Comparison of ENCODE assay signal across 18 cellular contexts in the genomic region with DNA sequence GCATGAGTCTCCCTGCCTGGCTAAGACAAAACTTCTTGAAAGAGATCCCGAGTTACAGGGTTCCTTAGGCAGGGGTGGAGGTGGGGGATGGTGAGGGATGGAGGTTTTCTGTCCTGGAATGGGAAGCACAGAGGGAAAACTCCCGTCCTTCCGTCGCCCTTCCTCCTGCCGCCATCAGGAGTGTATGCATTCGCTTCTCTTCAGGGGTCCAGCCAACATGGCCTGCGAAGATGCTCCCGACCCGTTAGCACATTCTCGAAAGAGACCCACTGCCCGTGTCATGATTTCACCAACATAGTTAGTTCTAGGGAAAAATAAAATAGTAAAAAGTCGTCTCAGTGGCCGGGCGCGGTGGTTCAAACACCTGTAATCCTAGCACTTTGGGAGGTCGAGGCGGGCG. TPM values are rescaled to one million over a fixed set of nuclear protein-coding genes. Genes with fewer than 3 reads are reported as not detected.
DNase-seq lines count a peak whose midpoint lies in the region; ATAC-seq and TF ChIP-seq lines count a peak whose summit lies in the region.
"Had no signal": no experiment of that assay in that cellular context is flagged by ENCODE, and none has a peak within 500 bp of the region (broad histone marks: within the 10 kb centered on the region; RNA-seq: fewer than 3 reads in every experiment).

No MANE protein-coding gene starts in this region.

- no peaks in the 10 kb centered on the region for H3K9me3 ChIP-seq in HEK293 (ENCODE audit: control insufficient read depth, insufficient read depth, low read depth, low read length)

- POLR2A ChIA-PET in HEK293 (lab: Yijun Ruan, JAX) = interaction anchor here (1.2 kb wide), 1 partner anchor 27 kb away, joined by 11 read pairs; no protein-coding TSS in a partner anchor

- H3K36me3 ChIP-seq in HEK293 (ENCODE audit: control insufficient read depth in 2 of 2, insufficient read depth in 1 of 2, low read length in 2 of 2) = peaks cover 0 to 3% of the 10 kb centered on the region in 2 experiments; a peak in 1 of 3 replicates
- H3K36me3 ChIP-seq: neutrophil had no signal

- ATAC-seq in left lobe of liver = no peak
- no peak for ATAC-seq in stimulated activated effector memory CD8-positive, alpha-beta T cell treated with anti-CD3 and anti-CD28 coated beads, Interleukin-12 subunit alpha, Interleukin-12 subunit beta, amount 100 ng/mL, for 72 hours

- no peak overlapping the region for H3K4me3 ChIP-seq in HEK293 (ENCODE audit: low read depth, low read length)

- DNase-seq in caudate nucleus (lab: John Stamatoyannopoulos, UW) = no peak
- peak; percentile 30 for DNase-seq in left lobe of liver (ENCODE audit: low spot score)
- no peak for DNase-seq in stimulated activated effector memory CD8-positive, alpha-beta T cell treated with anti-CD3 and anti-CD28 coated beads, Interleukin-12 subunit alpha, Interleukin-12 subunit beta, amount 100 ng/mL, for 72 hours (ENCODE audit: low spot score in 2 of 2)
- DNase-seq in SK-N-DZ (ENCODE audit: low spot score) = no peak
- DNase-seq in stimulated activated CD4-positive, alpha-beta T cell treated with anti-CD3 and anti-CD28 coated beads, Interleukin-4, amount 100 ng/mL, for 4 hours = no peak
- DNase-seq in C1 segment of cervical spinal cord (lab: John Stamatoyannopoulos, UW) = no peak
- DNase-seq in KBM-7 = no peak
- DNase-seq: activated CD4-positive, CD25-positive, alpha-beta regulatory T cell treated with anti-CD3 and anti-CD28 coated beads, Interleukin-2, amount 50 U/mL, for 72 hours; activated naive CD4-positive, alpha-beta T cell treated with anti-CD3 and anti-CD28 coated beads, Interleukin-2, amount 10 ng/mL, durations not matched to agents 7 days and 5 days; DMS79 treated with DMSO at 0.1 percent for 48 hours; NCI-H2029 treated with DMSO at 0.1 percent for 48 hours; T-helper 1 cell had no signal

- no peak for TF ChIP-seq CTCF in HEK293 (tag by site-specific recombination; IDR thresholded peaks at IDR 0.05)

- H3K27ac ChIP-seq in HEK293 (ENCODE audit: extremely low read depth, low read depth, low read length) (peak overlapping the region; percentile 77; the same call in 1 of the 2 replicates), caudate nucleus (ENCODE audit: low read depth, low read length) (peak overlapping the region; percentile 68)
- H3K27ac ChIP-seq: epithelial cell of prostate, neutrophil had no signal

- H3K27ac Mint-ChIP-seq in stimulated activated effector memory CD8-positive, alpha-beta T cell treated with anti-CD3 and anti-CD28 coated beads, Interleukin-12 subunit alpha, Interleukin-12 subunit beta, amount 100 ng/mL, for 72 hours = no peak overlapping the region
- H3K27ac Mint-ChIP-seq: activated naive CD4-positive, alpha-beta T cell treated with anti-CD3 and anti-CD28 coated beads, Interleukin-2, amount 10 ng/mL, durations not matched to agents 7 days and 5 days had no signal

- H3K9me3 Mint-ChIP-seq in stimulated activated effector memory CD8-positive, alpha-beta T cell treated with anti-CD3 and anti-CD28 coated beads, Interleukin-12 subunit alpha, Interleukin-12 subunit beta, amount 100 ng/mL, for 72 hours = no peaks in the 10 kb centered on the region

- H3K4me3 Mint-ChIP-seq in stimulated activated effector memory CD8-positive, alpha-beta T cell treated with anti-CD3 and anti-CD28 coated beads, Interleukin-12 subunit alpha, Interleukin-12 subunit beta, amount 100 ng/mL, for 72 hours = peak overlapping the region; percentile 71

- CTCF ChIA-PET in HEK293 (lab: Yijun Ruan, JAX) = interaction anchor here (1.1 kb wide), 1 partner anchor 19 kb away, joined by 3 read pairs; no protein-coding TSS in a partner anchor

- in situ Hi-C loops in KBM-7 (cut with MboI; ENCODE audit: low pct_unique_long_range_greater_than_20kb, low sequenced_read_pairs) = no loop called here

- H3K4me1 Mint-ChIP-seq in stimulated activated effector memory CD8-positive, alpha-beta T cell treated with anti-CD3 and anti-CD28 coated beads, Interleukin-12 subunit alpha, Interleukin-12 subunit beta, amount 100 ng/mL, for 72 hours = peaks cover 19% of the 10 kb centered on the region
- H3K4me1 Mint-ChIP-seq: activated naive CD4-positive, alpha-beta T cell treated with anti-CD3 and anti-CD28 coated beads, Interleukin-2, amount 10 ng/mL, durations not matched to agents 7 days and 5 days had no signal

- H3K36me3 Mint-ChIP-seq in stimulated activated effector memory CD8-positive, alpha-beta T cell treated with anti-CD3 and anti-CD28 coated beads, Interleukin-12 subunit alpha, Interleukin-12 subunit beta, amount 100 ng/mL, for 72 hours = no peaks in the 10 kb centered on the region
- H3K36me3 Mint-ChIP-seq: activated naive CD4-positive, alpha-beta T cell treated with anti-CD3 and anti-CD28 coated beads, Interleukin-2, amount 10 ng/mL, durations not matched to agents 7 days and 5 days had no signal

- peaks cover 8% of the 10 kb centered on the region for H3K4me1 ChIP-seq in HEK293 (ENCODE audit: control insufficient read depth, insufficient read depth, low read length)

TF ChIP-seq in HEK293, 187 proteins besides CTCF, POLR2A, EP300 and RAD21:
- no peak for TF ChIP-seq BCL11A (tag by site-specific recombination; IDR thresholded peaks at IDR 0.05; ENCODE audit: low read depth)
- TF ChIP-seq IKZF3 (tag by site-specific recombination; IDR thresholded peaks at IDR 0.05) = 0 out of 2 replicates have a peak, but pooled peaks have one; percentile 33

RNA-seq across cellular contexts. Expression of a gene that starts 37.1 kb away (rescaled TPM):
- total RNA-seq in left lobe of liver = 0.43 TPM
- 0.17 and 0.28 TPM in 2 replicates for polyA plus RNA-seq in SK-N-DZ (2014; cell fraction: cytosol; rRNA removed)
- 0.76 and 4.6 TPM in 2 replicates for polyA plus RNA-seq in SK-N-DZ (2014; cell fraction: nucleus; rRNA removed)
- total RNA-seq: bronchial epithelial cell, mammary epithelial cell had no signal
- polyA plus RNA-seq: BJ, mammary epithelial cell had no signal

RNA-seq across cellular contexts. Expression of a gene that starts 44.5 kb away (rescaled TPM):
- 0.10 TPM for total RNA-seq in left lobe of liver
- not detected in 2 replicates for polyA plus RNA-seq in SK-N-DZ (2014; cell fraction: cytosol; rRNA removed)
- not detected in 2 replicates for polyA plus RNA-seq in SK-N-DZ (2014; cell fraction: nucleus; rRNA removed)
- total RNA-seq: bronchial epithelial cell, mammary epithelial cell had no signal
- polyA plus RNA-seq: BJ had no signal
